25 cellular contexts compared by ENCODE assay signal in the genomic region with DNA sequence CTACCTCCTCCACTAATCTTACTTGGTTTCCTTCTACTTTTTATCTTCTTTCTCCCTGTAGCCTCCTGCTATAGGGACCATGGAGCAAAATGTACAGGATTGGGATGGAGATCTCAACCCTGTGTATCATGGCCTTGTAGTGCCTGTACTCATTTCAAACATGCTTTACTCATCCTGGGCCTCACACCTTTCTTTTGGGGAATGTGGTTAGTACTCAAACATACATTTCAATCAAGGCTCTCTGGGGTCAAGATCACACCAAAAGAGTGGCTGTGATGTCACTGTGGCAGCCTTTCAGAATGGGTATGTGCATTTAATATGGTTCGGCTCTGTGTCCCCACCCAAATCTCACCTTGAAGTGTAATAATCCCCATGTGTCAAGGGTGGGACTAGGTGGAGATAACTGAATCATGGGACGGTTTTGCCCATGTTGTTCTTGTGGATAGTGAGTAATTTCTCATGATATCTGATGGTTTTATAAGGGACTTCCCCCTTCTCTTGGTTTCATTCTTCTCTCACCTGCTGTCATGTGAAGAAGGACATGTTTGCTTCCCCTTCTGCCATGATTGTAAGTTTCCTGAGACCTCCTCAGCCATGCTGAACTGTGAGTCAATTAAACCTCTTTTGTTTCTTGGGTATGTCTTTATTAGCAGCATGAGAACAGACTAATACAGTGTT.
A peak's percentile ranks its signal among the peaks of the same experiment; 100 is the strongest.
DNase-seq lines count a peak whose midpoint lies in the region; ATAC-seq, FAIRE-seq and TF ChIP-seq lines count a peak whose summit lies in the region.
"Had no signal": no experiment of that assay in that cellular context is flagged by ENCODE, and none has a peak within 500 bp of the region (broad histone marks: within the 10 kb centered on the region; RNA-seq: fewer than 3 reads in every experiment).

No MANE protein-coding gene starts in this region.

- peaks cover 9% of the 10 kb centered on the region; the same call in 1 of the 2 replicates for H3K9me3 ChIP-seq in HepG2 (ENCODE audit: low read length)
- no peaks in the 10 kb centered on the region for H3K9me3 ChIP-seq in right lobe of liver
- peaks cover 0 to 5% of the 10 kb centered on the region in 2 donors for H3K9me3 ChIP-seq in transverse colon
- H3K9me3 ChIP-seq: MG63, SJSA1 had no signal

- FAIRE-seq in HepG2 (lab: Jason Lieb, UNC) = no peak
- FAIRE-seq: A549, D721Med, HTR-8/SVneo had no signal

- no peak overlapping the region for H2AFZ ChIP-seq in HepG2 (ENCODE audit: low read length)
- H2AFZ ChIP-seq: GM23248, PC-9 had no signal

- no peak overlapping the region for H3K27ac ChIP-seq in HepG2 (ENCODE audit: extremely low read length, insufficient read depth, low read length)
- no peak overlapping the region for H3K27ac ChIP-seq in right lobe of liver
- H3K27ac ChIP-seq in transverse colon = peak overlapping the region; percentile 28 to 67 (median 63)
- H3K27ac ChIP-seq: A549; BLaER1 treated with 17β-estradiol and CSF1 and Interleukin-3, amounts not matched to agents 10 nM and 100 nM; GM23248; PC-9; SJSA1 had no signal

- no peak for TF ChIP-seq EP300 in HepG2 (IDR thresholded peaks at IDR 0.05; ENCODE audit: low read depth in 2 of 2, low read length in 2 of 2)
- TF ChIP-seq EP300 in HepG2 (CRISPR knock-in tag; IDR thresholded peaks at IDR 0.05; ENCODE audit: borderline replicate concordance) = no peak
- no peak for TF ChIP-seq EP300 in transverse colon (IDR thresholded peaks at IDR 0.05; ENCODE audit: low read depth)

- H3K4me3 ChIP-seq in HepG2 (replicated peaks in 1 of 3; ENCODE audit: insufficient read depth in 1 of 3, low read depth in 2 of 3, low read length in 3 of 3) (no peak overlapping the region), right lobe of liver (no peak overlapping the region), transverse colon (no peak overlapping the region)
- H3K4me3 ChIP-seq: A549; BLaER1 treated with 17β-estradiol and CSF1 and Interleukin-3, amounts not matched to agents 10 nM and 100 nM; GM23248; MG63; PC-9; SJSA1 had no signal

- BruUV-seq in HepG2 (replicated peaks; lab: Mats Ljungman, UMichigan) = no TSS peak

- H3K9me3 Mint-ChIP-seq in activated T-cell treated with anti-CD3 and anti-CD28 coated beads, Interleukin-2, amount 50 U/mL, for 24 hours = peaks cover 21% of the 10 kb centered on the region
- peaks cover 12 to 13% of the 10 kb centered on the region in 2 donors for H3K9me3 Mint-ChIP-seq in activated T-cell treated with anti-CD3 and anti-CD28 coated beads, Interleukin-2, amount 50 U/mL, for 72 hours
- H3K9me3 Mint-ChIP-seq: CD4-positive, alpha-beta T cell had no signal

- H3K36me3 ChIP-seq in HepG2 (replicated peaks in 1 of 2; ENCODE audit: control insufficient read depth in 1 of 2, insufficient read depth in 2 of 2, low read length in 2 of 2) (no peaks in the 10 kb centered on the region), right lobe of liver (no peaks in the 10 kb centered on the region), transverse colon (no peaks in the 10 kb centered on the region)
- H3K36me3 ChIP-seq: SJSA1 had no signal

- CTCF ChIA-PET in HepG2 (lab: Yijun Ruan, JAX; ENCODE audit: low intra/inter-chr PET ratio, low total read pairs) = no interaction called here

- H3K79me2 ChIP-seq in HepG2 (ENCODE audit: insufficient read depth, low read length) = no peaks in the 10 kb centered on the region

- peaks cover 35% of the 10 kb centered on the region for H3K36me3 Mint-ChIP-seq in activated T-cell treated with anti-CD3 and anti-CD28 coated beads, Interleukin-2, amount 50 U/mL, for 24 hours (ENCODE audit: low read depth)
- H3K36me3 Mint-ChIP-seq in activated T-cell treated with anti-CD3 and anti-CD28 coated beads, Interleukin-2, amount 50 U/mL, for 72 hours (ENCODE audit: insufficient read depth in 2 of 2) = peaks cover 14 to 16% of the 10 kb centered on the region in 2 donors

- no peak for ATAC-seq in HepG2
- ATAC-seq in right lobe of liver = no peak
- ATAC-seq in activated T-cell treated with anti-CD3 and anti-CD28 coated beads, Interleukin-2, amount 50 U/mL, for 72 hours (replicated peaks in 1 of 2) = peak; percentile 34 to 38
- ATAC-seq in Right ventricle myocardium superior (ENCODE audit: poor library complexity) = no peak
- ATAC-seq: A549, Right ventricle myocardium inferior had no signal

- H3K4me2 ChIP-seq in HepG2 (ENCODE audit: low read depth, low read length) = no peak overlapping the region
- H3K4me2 ChIP-seq: A549; BLaER1 treated with 17β-estradiol and CSF1 and Interleukin-3, amounts not matched to agents 10 nM and 100 nM; PC-9 had no signal

- POLR2A ChIA-PET in HepG2 (lab: Yijun Ruan, JAX) = no interaction called here

- intact Hi-C loops in HepG2 (cut with micrococcal nuclease; ENCODE audit: unreplicated experiment) (loop anchor here (5.0 kb wide), 1 partner anchor 120 kb away; no protein-coding TSS in a partner anchor), right lobe of liver (cut with DNase I) (no loop called here), transverse colon (cut with DNase I; ENCODE audit: low total_unique reads) (no loop called here), Right ventricle myocardium superior (cut with DNase I) (no loop called here)

- TF ChIP-seq RAD21 in HepG2 (CRISPR knock-in tag; IDR thresholded peaks at IDR 0.05) = no peak

- DNase-seq in activated T-cell treated with anti-CD3 and anti-CD28 coated beads, Interleukin-2, amount 50 U/mL, for 24 hours = no peak
- DNase-seq in activated T-cell treated with anti-CD3 and anti-CD28 coated beads for 4 hours (no peak), HepG2 (ENCODE audit: low spot score) (no peak), right lobe of liver (no peak), transverse colon (no peak), medulla oblongata (ENCODE audit: extremely low spot score) (no peak), Right ventricle myocardium superior (no peak)
- DNase-seq in activated T-cell treated with anti-CD3 and anti-CD28 coated beads, Interleukin-2, amount 50 U/mL, for 72 hours = no peak
- DNase-seq: AML-193; CD4-positive, alpha-beta T cell; GM23248; H7; KBM-7; MG63; NCI-H1105 treated with DMSO at 0.1 percent for 48 hours; NCI-H2029 treated with DMSO at 0.1 percent for 48 hours; NCI-H446 treated with DMSO at 0.1 percent for 48 hours; NCI-H526 treated with DMSO at 0.1 percent for 48 hours; PC-9 had no signal

- H3K4me1 Mint-ChIP-seq in activated T-cell treated with anti-CD3 and anti-CD28 coated beads, Interleukin-2, amount 50 U/mL, for 24 hours (ENCODE audit: low read depth) = peaks cover 9% of the 10 kb centered on the region
- H3K4me1 Mint-ChIP-seq in activated T-cell treated with anti-CD3 and anti-CD28 coated beads, Interleukin-2, amount 50 U/mL, for 72 hours (ENCODE audit: low read depth) = no peaks in the 10 kb centered on the region

- no peak for TF ChIP-seq CTCF in HepG2 (CRISPR knock-in tag; IDR thresholded peaks at IDR 0.05)
- TF ChIP-seq CTCF in right lobe of liver (IDR thresholded peaks at IDR 0.05) = no peak
- no peak for TF ChIP-seq CTCF in transverse colon (IDR thresholded peaks at IDR 0.05)

- H3K9ac ChIP-seq in HepG2 (ENCODE audit: insufficient read depth, low read depth, low read length) = no peak overlapping the region
- H3K9ac ChIP-seq: BLaER1 treated with 17β-estradiol and CSF1 and Interleukin-3, amounts not matched to agents 10 nM and 100 nM; GM23248 had no signal

- no peak for TF ChIP-seq POLR2A in HepG2 (IDR thresholded peaks at IDR 0.05; ENCODE audit: insufficient read depth in 1 of 2, low read depth in 2 of 2, low read length in 2 of 2)
- TF ChIP-seq POLR2A in right lobe of liver (IDR thresholded peaks at IDR 0.05) = no peak
- TF ChIP-seq POLR2A in transverse colon (IDR thresholded peaks at IDR 0.05) = no peak

- H3K27ac Mint-ChIP-seq in activated T-cell treated with anti-CD3 and anti-CD28 coated beads, Interleukin-2, amount 50 U/mL, for 24 hours = peak overlapping the region; percentile 55
- peak overlapping the region; percentile 10 for H3K27ac Mint-ChIP-seq in activated T-cell treated with anti-CD3 and anti-CD28 coated beads, Interleukin-2, amount 50 U/mL, for 72 hours
- H3K27ac Mint-ChIP-seq: CD4-positive, alpha-beta T cell had no signal

- WGBS in HepG2 (ENCODE audit: low lambda C conversion rate) = 91% methylated on average over 2 of the region's 2 CpGs
- 95% methylated on average over 2 of the region's 2 CpGs for WGBS in right lobe of liver (ENCODE audit: insufficient coverage, low coverage, low lambda C conversion rate, missing lambda C conversion rate)
- WGBS in transverse colon (ENCODE audit: low coverage in 1 of 2), 2 donors = 78 to 94% methylated on average over 2 of the region's 2 CpGs

- H3K27me3 ChIP-seq in HepG2 (ENCODE audit: control insufficient read depth in 1 of 2, insufficient read depth in 2 of 2, low read length in 2 of 2) (no peaks in the 10 kb centered on the region), right lobe of liver (no peaks in the 10 kb centered on the region), transverse colon (no peaks in the 10 kb centered on the region)
- H3K27me3 ChIP-seq: BLaER1 treated with 17β-estradiol and CSF1 and Interleukin-3, amounts not matched to agents 10 nM and 100 nM; MG63; SJSA1 had no signal

- no peaks in the 10 kb centered on the region for H3K27me3 Mint-ChIP-seq in activated T-cell treated with anti-CD3 and anti-CD28 coated beads, Interleukin-2, amount 50 U/mL, for 24 hours
- H3K27me3 Mint-ChIP-seq in activated T-cell treated with anti-CD3 and anti-CD28 coated beads, Interleukin-2, amount 50 U/mL, for 72 hours (ENCODE audit: low read depth) = no peaks in the 10 kb centered on the region
- H3K27me3 Mint-ChIP-seq: CD4-positive, alpha-beta T cell had no signal

- H4K20me1 ChIP-seq in HepG2 (ENCODE audit: insufficient read depth, low read length) = no peaks in the 10 kb centered on the region
- H4K20me1 ChIP-seq: BLaER1 treated with 17β-estradiol and CSF1 and Interleukin-3, amounts not matched to agents 10 nM and 100 nM had no signal

- H3K4me3 Mint-ChIP-seq in activated T-cell treated with anti-CD3 and anti-CD28 coated beads, Interleukin-2, amount 50 U/mL, for 24 hours = no peak overlapping the region
- H3K4me3 Mint-ChIP-seq in activated T-cell treated with anti-CD3 and anti-CD28 coated beads, Interleukin-2, amount 50 U/mL, for 72 hours = no peak overlapping the region
- H3K4me3 Mint-ChIP-seq: CD4-positive, alpha-beta T cell had no signal

- H3K4me1 ChIP-seq in HepG2 (ENCODE audit: insufficient read depth, low read length) = peaks cover 23% of the 10 kb centered on the region
- peaks cover 0 to 4% (median 0%) of the 10 kb centered on the region in 4 donors for H3K4me1 ChIP-seq in right lobe of liver
- H3K4me1 ChIP-seq in transverse colon = peaks cover 0 to 35% (median 11%) of the 10 kb centered on the region in 4 donors
- H3K4me1 ChIP-seq: A549; BLaER1 treated with 17β-estradiol and CSF1 and Interleukin-3, amounts not matched to agents 10 nM and 100 nM; SJSA1 had no signal

- in situ Hi-C loops in HepG2 (cut with HindIII; ENCODE audit: extremely low pct_ligation_motif_present, low pct_unique_long_range_greater_than_20kb) = no loop called here
- in situ Hi-C loops in transverse colon (cut with MboI; ENCODE audit: low pct_ligation_motif_present in 1 of 4, low pct_unique_long_range_greater_than_20kb in 1 of 4, low sequenced_read_pairs in 3 of 4) = no loop called here

TF ChIP-seq in HepG2, 621 proteins besides CTCF, POLR2A, EP300 and RAD21 (continues in another document):
- no peak for TF ChIP-seq CHCHD3 (CRISPR knock-in tag; IDR thresholded peaks at IDR 0.05)

Comparison
In these comparisons a context has a peak if more than half of its experiments do, and no peak if none do; other contexts are left out.
1. ATAC-seq: peak in activated T-cell treated with anti-CD3 and anti-CD28 coated beads, Interleukin-2, amount 50 U/mL, for 72 hours (2 of 2); none in HepG2 (single experiment), right lobe of liver (0 of 4) and Right ventricle myocardium superior (single experiment).
2. H3K27ac ChIP-seq: peak in transverse colon (4 of 4); none in HepG2 (single experiment) and right lobe of liver (0 of 3).